In the genomic region with DNA sequence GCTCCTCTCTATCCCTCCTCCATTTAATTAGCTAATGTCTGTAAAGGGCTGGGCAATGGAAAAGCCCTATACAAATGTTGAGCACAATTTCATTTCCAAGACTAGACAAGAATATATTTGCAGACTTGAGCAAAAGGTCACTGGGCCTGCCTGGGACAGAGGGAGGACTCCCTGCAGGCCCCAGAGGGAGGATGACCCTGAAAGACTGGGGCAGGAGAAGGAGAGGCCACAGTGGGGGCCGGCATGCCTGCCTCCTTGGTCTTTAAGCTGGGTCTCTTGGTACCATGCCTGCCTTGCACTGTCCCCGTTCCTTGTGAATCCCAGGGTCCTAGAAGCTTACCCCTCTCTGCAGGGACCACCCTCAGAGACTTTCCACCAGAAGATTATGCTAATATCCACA, we compare ENCODE assay signal across 1 cellular context.
TF ChIP-seq lines count a peak whose summit lies in the region.

No MANE protein-coding gene starts in this region.

TF ChIP-seq in HCT116, 20 proteins besides CTCF, POLR2A, EP300 and RAD21 (continued from another document):
- TF ChIP-seq, protein P1, sequence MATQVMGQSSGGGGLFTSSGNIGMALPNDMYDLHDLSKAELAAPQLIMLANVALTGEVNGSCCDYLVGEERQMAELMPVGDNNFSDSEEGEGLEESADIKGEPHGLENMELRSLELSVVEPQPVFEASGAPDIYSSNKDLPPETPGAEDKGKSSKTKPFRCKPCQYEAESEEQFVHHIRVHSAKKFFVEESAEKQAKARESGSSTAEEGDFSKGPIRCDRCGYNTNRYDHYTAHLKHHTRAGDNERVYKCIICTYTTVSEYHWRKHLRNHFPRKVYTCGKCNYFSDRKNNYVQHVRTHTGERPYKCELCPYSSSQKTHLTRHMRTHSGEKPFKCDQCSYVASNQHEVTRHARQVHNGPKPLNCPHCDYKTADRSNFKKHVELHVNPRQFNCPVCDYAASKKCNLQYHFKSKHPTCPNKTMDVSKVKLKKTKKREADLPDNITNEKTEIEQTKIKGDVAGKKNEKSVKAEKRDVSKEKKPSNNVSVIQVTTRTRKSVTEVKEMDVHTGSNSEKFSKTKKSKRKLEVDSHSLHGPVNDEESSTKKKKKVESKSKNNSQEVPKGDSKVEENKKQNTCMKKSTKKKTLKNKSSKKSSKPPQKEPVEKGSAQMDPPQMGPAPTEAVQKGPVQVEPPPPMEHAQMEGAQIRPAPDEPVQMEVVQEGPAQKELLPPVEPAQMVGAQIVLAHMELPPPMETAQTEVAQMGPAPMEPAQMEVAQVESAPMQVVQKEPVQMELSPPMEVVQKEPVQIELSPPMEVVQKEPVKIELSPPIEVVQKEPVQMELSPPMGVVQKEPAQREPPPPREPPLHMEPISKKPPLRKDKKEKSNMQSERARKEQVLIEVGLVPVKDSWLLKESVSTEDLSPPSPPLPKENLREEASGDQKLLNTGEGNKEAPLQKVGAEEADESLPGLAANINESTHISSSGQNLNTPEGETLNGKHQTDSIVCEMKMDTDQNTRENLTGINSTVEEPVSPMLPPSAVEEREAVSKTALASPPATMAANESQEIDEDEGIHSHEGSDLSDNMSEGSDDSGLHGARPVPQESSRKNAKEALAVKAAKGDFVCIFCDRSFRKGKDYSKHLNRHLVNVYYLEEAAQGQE (IDR thresholded peaks at IDR 0.05; ENCODE audit: low read depth), result no peak
- no peak for TF ChIP-seq ELF1 (IDR thresholded peaks at IDR 0.05; ENCODE audit: borderline replicate concordance, low read depth)
- TF ChIP-seq JUND (IDR thresholded peaks at IDR 0.05), result no peak
TF ChIP-seq in HCT116: peak in this region for 0.
